12 cellular contexts compared by ENCODE assay signal in genomic region chr3:186988806-186989205, GRCh38. TPM values are rescaled to one million over a fixed set of nuclear protein-coding genes. Genes with fewer than 3 reads are reported as not detected.
A peak's percentile ranks its signal among the peaks of the same experiment; 100 is the strongest.
DNase-seq lines count a peak whose midpoint lies in the region; ATAC-seq and TF ChIP-seq lines count a peak whose summit lies in the region.
"Had no signal": no experiment of that assay in that cellular context is flagged by ENCODE, and none has a peak within 500 bp of the region (broad histone marks: within the 10 kb centered on the region; RNA-seq: fewer than 3 reads in every experiment).

No MANE protein-coding gene starts in this region.

- peak; percentile 84 for ATAC-seq in GM18909 (IDR thresholded peaks at IDR 0.05; ENCODE audit: poor library complexity, unreplicated experiment)
- ATAC-seq in HG02759 (IDR thresholded peaks at IDR 0.05; ENCODE audit: unreplicated experiment) = peak; percentile 79
- ATAC-seq: HCT116 had no signal

- TF ChIP-seq CTCF in hepatocyte (IDR thresholded peaks at IDR 0.05; ENCODE audit: poor library complexity) = no peak
- TF ChIP-seq CTCF in ovary (IDR thresholded peaks at IDR 0.05) = no peak

- no peaks in the 10 kb centered on the region for H3K9me3 Mint-ChIP-seq in CD4-positive, alpha-beta memory T cell
- no peaks in the 10 kb centered on the region for H3K9me3 Mint-ChIP-seq in IgD-negative memory B cell
- H3K9me3 Mint-ChIP-seq: brain, neural crest cell had no signal

- no peak overlapping the region for H3K4me3 ChIP-seq in CD4-positive, alpha-beta memory T cell (ENCODE audit: low read length in 2 of 2)
- no peak overlapping the region for H3K4me3 ChIP-seq in hepatocyte
- H3K4me3 ChIP-seq in ovary = no peak overlapping the region

- H3K36me3 ChIP-seq in CD4-positive, alpha-beta memory T cell (ENCODE audit: insufficient read depth, low read length) = peaks cover 25% of the 10 kb centered on the region
- H3K36me3 ChIP-seq in hepatocyte (replicated peaks; ENCODE audit: insufficient read depth, low read depth) (no peaks in the 10 kb centered on the region), ovary (no peaks in the 10 kb centered on the region)

- no peaks in the 10 kb centered on the region for H3K27me3 Mint-ChIP-seq in CD4-positive, alpha-beta memory T cell
- H3K27me3 Mint-ChIP-seq in IgD-negative memory B cell = no peaks in the 10 kb centered on the region
- H3K27me3 Mint-ChIP-seq: brain had no signal

- no peak overlapping the region for H2AFZ ChIP-seq in hepatocyte

- H3K79me2 ChIP-seq in hepatocyte = no peaks in the 10 kb centered on the region

- no peaks in the 10 kb centered on the region for H3K9me2 ChIP-seq in hepatocyte (replicated peaks; ENCODE audit: insufficient read depth)

- H3K27ac Mint-ChIP-seq in CD4-positive, alpha-beta memory T cell = peak overlapping the region; percentile 22 to 82 (median 67)
- peak overlapping the region; percentile 46 to 84 (median 70) for H3K27ac Mint-ChIP-seq in IgD-negative memory B cell
- H3K27ac Mint-ChIP-seq: brain had no signal

- no peaks in the 10 kb centered on the region for H4K20me1 ChIP-seq in hepatocyte (ENCODE audit: insufficient read depth, poor library complexity, severe bottlenecking)

- peaks cover 46 to 71% (median 54%) of the 10 kb centered on the region in 4 donors for H3K4me1 Mint-ChIP-seq in CD4-positive, alpha-beta memory T cell
- peaks cover 58 to 77% (median 64%) of the 10 kb centered on the region in 3 donors for H3K4me1 Mint-ChIP-seq in IgD-negative memory B cell

- no peaks in the 10 kb centered on the region for H3K9me3 ChIP-seq in CD4-positive, alpha-beta memory T cell (ENCODE audit: control insufficient read depth in 1 of 2, low read length in 2 of 2)
- H3K9me3 ChIP-seq in hepatocyte (ENCODE audit: low read depth) (no peaks in the 10 kb centered on the region), ovary (no peaks in the 10 kb centered on the region)

- CTCF ChIA-PET in CD4-positive, alpha-beta memory T cell (lab: Charles Lee; ENCODE audit: partially characterized antibody) = interaction anchor here (0.8 to 2.3 kb wide), 7 partner anchors 8 to 160 kb away, joined by 3 to 8 read pairs (median 4); no protein-coding TSS in a partner anchor

- H3K4me2 ChIP-seq in hepatocyte = no peak overlapping the region

- intact Hi-C loops in CD4-positive, alpha-beta memory T cell (cut with micrococcal nuclease) = no loop called here
- intact Hi-C loops in ovary (cut with DNase I) = no loop called here

- H3K27me3 ChIP-seq in CD4-positive, alpha-beta memory T cell (ENCODE audit: insufficient read depth, low read length) = no peaks in the 10 kb centered on the region
- H3K27me3 ChIP-seq in hepatocyte = no peaks in the 10 kb centered on the region
- H3K27me3 ChIP-seq in ovary = no peaks in the 10 kb centered on the region

- no peak for TF ChIP-seq EP300 in ovary (IDR thresholded peaks at IDR 0.05)

- H3K4me3 Mint-ChIP-seq in CD4-positive, alpha-beta memory T cell = no peak overlapping the region
- peak overlapping the region in 2 of 4 donors; percentile 11 to 15 for H3K4me3 Mint-ChIP-seq in IgD-negative memory B cell
- H3K4me3 Mint-ChIP-seq: brain, neural crest cell had no signal

- POLR2A ChIA-PET in CD4-positive, alpha-beta memory T cell (lab: Charles Lee; ENCODE audit: partially characterized antibody) = interaction anchor here (0.7 to 1.7 kb wide), 6 partner anchors 13 to 51 kb away, joined by 3 to 6 read pairs (median 4); no protein-coding TSS in a partner anchor

- 93% methylated on average over 3 of the region's 3 CpGs for WGBS in hepatocyte (ENCODE audit: low lambda C conversion rate, missing lambda C conversion rate)
- 81 to 88% (median 86%) methylated on average over 3 of the region's 3 CpGs for WGBS in ovary, 3 donors

- H3K36me3 Mint-ChIP-seq in CD4-positive, alpha-beta memory T cell = peaks cover 60 to 67% of the 10 kb centered on the region in 2 donors
- peaks cover 22% of the 10 kb centered on the region for H3K36me3 Mint-ChIP-seq in IgD-negative memory B cell

- no peak overlapping the region for H3K27ac ChIP-seq in CD4-positive, alpha-beta memory T cell (ENCODE audit: low read depth, low read length)
- no peak overlapping the region for H3K27ac ChIP-seq in hepatocyte
- H3K27ac ChIP-seq in ovary = no peak overlapping the region

- DNase-seq in CD4-positive, alpha-beta memory T cell = no peak
- DNase-seq in GDM1 (lab: John Stamatoyannopoulos, UW) (no peak), hepatocyte (ENCODE audit: low spot score) (no peak), ovary (no peak), NCI-H226 (no peak)
- DNase-seq: NCI-H2171 had no signal

- H3K4me1 ChIP-seq in CD4-positive, alpha-beta memory T cell (ENCODE audit: insufficient read depth, low read length) = peaks cover 8% of the 10 kb centered on the region
- no peaks in the 10 kb centered on the region for H3K4me1 ChIP-seq in hepatocyte (ENCODE audit: insufficient read depth)
- H3K4me1 ChIP-seq in ovary (ENCODE audit: insufficient read depth) = no peaks in the 10 kb centered on the region

- no peak for TF ChIP-seq POLR2A in ovary (IDR thresholded peaks at IDR 0.05)

RNA-seq across cellular contexts. Expression of gene ST6GAL1, which starts 58.5 kb away (rescaled TPM):
- 100 to 1,000 TPM; 222 to 232 TPM for total RNA-seq in CD4-positive, alpha-beta memory T cell
- polyA plus RNA-seq in CD4-positive, alpha-beta memory T cell = 100 to 1,000 TPM; 165 to 172 TPM
- polyA plus RNA-seq in IgD-negative memory B cell (257 TPM), hepatocyte (36.6 and 57.5 TPM in 2 replicates), ovary (10 to 100 TPM; 13.7 to 55.2 TPM)
- total RNA-seq in hepatocyte (109 and 136 TPM in 2 replicates), ovary (10 to 100 TPM; 10.6 to 30.2 (median 28.1) TPM)
